1 cellular context compared by ENCODE assay signal in the genomic region with DNA sequence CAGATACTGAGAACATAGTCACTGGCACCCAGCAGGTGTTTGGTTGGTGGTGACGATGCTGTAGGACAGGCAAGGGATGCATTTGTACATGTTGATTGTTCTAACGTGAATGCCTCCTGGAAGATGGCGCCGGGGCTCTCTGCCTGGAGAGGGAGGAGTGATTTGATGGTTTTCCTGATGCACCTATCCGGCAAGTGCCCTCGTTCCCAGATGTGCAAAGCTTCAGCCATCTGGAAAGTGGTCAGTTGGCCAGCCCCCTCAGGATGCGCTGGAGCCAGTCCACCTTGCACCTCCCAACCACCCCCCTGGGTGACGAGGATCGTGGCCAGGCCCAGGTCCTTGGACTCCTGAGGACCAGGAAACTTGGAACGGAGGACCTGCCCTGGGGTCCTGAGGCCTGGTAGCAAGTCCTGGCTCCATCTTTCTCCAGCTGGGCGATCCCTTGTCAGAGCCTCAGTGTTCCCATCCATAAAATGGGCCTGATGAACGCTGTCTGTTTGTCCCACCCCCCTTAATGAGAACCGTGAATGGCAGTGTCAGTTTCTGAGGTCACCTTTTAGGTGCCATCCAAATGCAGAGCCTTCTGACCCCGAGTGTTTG.
TF ChIP-seq lines count a peak whose summit lies in the region.

No MANE protein-coding gene starts in this region.

TF ChIP-seq in A549, 52 proteins besides CTCF, POLR2A, EP300 and RAD21:
- peak; percentile 26; the same call in 1 of the 2 replicates for TF ChIP-seq KDM1A (IDR thresholded peaks at IDR 0.05; ENCODE audit: low read depth)
- no peak for TF ChIP-seq NPAS2 (CRISPR knock-in tag; IDR thresholded peaks at IDR 0.05; ENCODE audit: borderline replicate concordance)
TF ChIP-seq in A549: peak in this region for 1.
